In genomic region chr11:35586216-35586615, GRCh38 we compare ENCODE assay signal across 8 cellular contexts. TPM values are rescaled to one million over a fixed set of nuclear protein-coding genes. Genes with fewer than 3 reads are reported as not detected.
"Had no signal": no experiment of that assay in that cellular context is flagged by ENCODE, and none has a peak within 500 bp of the region (broad histone marks: within the 10 kb centered on the region; RNA-seq: fewer than 3 reads in every experiment).

No MANE protein-coding gene starts in this region.

- H3K9me3 ChIP-seq: HAP-1 had no signal

- ATAC-seq: HCT116 had no signal

- H3K36me3 ChIP-seq: HAP-1 had no signal

- H2AFZ ChIP-seq: GM23248 had no signal

- H3K27ac Mint-ChIP-seq: HFFc6, IgD-negative memory B cell had no signal

- H3K36me3 Mint-ChIP-seq: IgD-negative memory B cell had no signal

- DNase-seq: GM23248, GOT3, H7, HFFc6, KBM-7 had no signal

- H3K4me1 Mint-ChIP-seq: IgD-negative memory B cell had no signal

- H3K4me3 ChIP-seq: GM23248, HAP-1 had no signal

- H3K9me3 Mint-ChIP-seq: HFFc6, IgD-negative memory B cell had no signal

- H3K4me3 Mint-ChIP-seq: HFFc6, IgD-negative memory B cell had no signal

- H3K27ac ChIP-seq: GM23248 had no signal

- H3K9ac ChIP-seq: GM23248 had no signal

- H3K4me1 ChIP-seq: HAP-1 had no signal

RNA-seq across cellular contexts. Expression of gene FJX1, which starts 32.0 kb away (rescaled TPM):
- polyA plus RNA-seq: IgD-negative memory B cell had no signal
